In the genomic region with DNA sequence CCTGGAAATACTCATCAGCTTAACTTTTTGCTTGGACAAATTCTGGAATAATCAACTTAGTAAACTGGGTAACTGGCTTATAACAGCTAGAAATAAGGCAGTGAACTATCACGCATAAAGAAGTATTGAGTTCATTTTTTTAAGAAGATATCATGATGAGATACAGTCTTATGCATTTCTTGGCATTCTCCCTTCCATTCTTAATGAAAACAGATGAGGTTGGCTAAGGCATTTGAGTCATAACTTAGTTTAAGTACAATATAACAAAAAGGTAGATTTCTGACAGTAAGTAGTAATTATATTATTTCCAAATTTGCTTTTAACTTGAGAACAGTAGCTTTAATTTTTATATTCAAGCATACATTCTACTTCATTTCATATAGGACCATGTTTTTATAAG, we compare ENCODE assay signal across 1 cellular context.
TF ChIP-seq lines count a peak whose summit lies in the region.

No MANE protein-coding gene starts in this region.

TF ChIP-seq in IMR-90, 13 proteins besides CTCF, POLR2A, EP300 and RAD21 (continued from another document):
- no peak for TF ChIP-seq NFE2L2 (IDR thresholded peaks at IDR 0.05; ENCODE audit: low read depth, low read length)
